ENCODE assay signal across 8 cellular contexts in genomic region chr16:27237229-27238015, GRCh38. TPM values are rescaled to one million over a fixed set of nuclear protein-coding genes. Genes with fewer than 3 reads are reported as not detected.
DNase-seq lines count a peak whose midpoint lies in the region; ATAC-seq and TF ChIP-seq lines count a peak whose summit lies in the region.

No MANE protein-coding gene starts in this region.

- TF ChIP-seq CTCF in astrocyte of the cerebellum (IDR thresholded peaks at IDR 0.05; ENCODE audit: low read depth, low read length, missing control alignments) (no peak), foreskin keratinocyte (conservative IDR thresholded peaks at IDR 0.05) (no peak)

- DNase-seq in T-helper 9 cell (peak; percentile 49), astrocyte of the cerebellum (ENCODE audit: low read depth) (peak; percentile 50), foreskin keratinocyte (no peak), RPMI8226 (no peak)
- DNase-seq in stimulated activated effector memory CD8-positive, alpha-beta T cell treated with anti-CD3 and anti-CD28 coated beads, Interleukin-12 subunit alpha, Interleukin-12 subunit beta, amount 100 ng/mL, for 72 hours (ENCODE audit: low spot score in 2 of 2), result peak; percentile 62 to 87

- no peaks in the 10 kb centered on the region for H3K27me3 ChIP-seq in muscle layer of colon (ENCODE audit: control insufficient read depth in 1 of 2, insufficient read depth in 2 of 2, low read length in 2 of 2)
- H3K27me3 ChIP-seq in foreskin keratinocyte, result no peaks in the 10 kb centered on the region

- peaks cover 33% of the 10 kb centered on the region for H3K36me3 Mint-ChIP-seq in stimulated activated effector memory CD8-positive, alpha-beta T cell treated with anti-CD3 and anti-CD28 coated beads, Interleukin-12 subunit alpha, Interleukin-12 subunit beta, amount 100 ng/mL, for 72 hours

- H3K4me1 ChIP-seq in muscle layer of colon (ENCODE audit: insufficient read depth, low read length) (peaks cover 41% of the 10 kb centered on the region), foreskin keratinocyte (peaks cover 7% of the 10 kb centered on the region)

- peaks cover 73% of the 10 kb centered on the region for H3K4me1 Mint-ChIP-seq in stimulated activated effector memory CD8-positive, alpha-beta T cell treated with anti-CD3 and anti-CD28 coated beads, Interleukin-12 subunit alpha, Interleukin-12 subunit beta, amount 100 ng/mL, for 72 hours

- H3K27ac ChIP-seq in muscle layer of colon (ENCODE audit: low read depth, low read length), result peak overlapping the region; percentile 25
- H3K27ac ChIP-seq in foreskin keratinocyte, result no peak overlapping the region

- H3K9ac ChIP-seq in muscle layer of colon (ENCODE audit: low read length), result no peak overlapping the region

- in situ Hi-C loops in astrocyte of the cerebellum (cut with HindIII; ENCODE audit: low sequenced_read_pairs), result no loop called here

- H3K4me3 ChIP-seq in astrocyte of the cerebellum (ENCODE audit: low read depth, low read length) (no peak overlapping the region), muscle layer of colon (ENCODE audit: low read depth in 1 of 2, low read length in 2 of 2) (no peak overlapping the region)

- peak overlapping the region; percentile 94 for H3K27ac Mint-ChIP-seq in stimulated activated effector memory CD8-positive, alpha-beta T cell treated with anti-CD3 and anti-CD28 coated beads, Interleukin-12 subunit alpha, Interleukin-12 subunit beta, amount 100 ng/mL, for 72 hours

- H3K36me3 ChIP-seq in muscle layer of colon (ENCODE audit: insufficient read depth, low read length), result peaks cover 19% of the 10 kb centered on the region

- no peaks in the 10 kb centered on the region for H3K9me3 Mint-ChIP-seq in stimulated activated effector memory CD8-positive, alpha-beta T cell treated with anti-CD3 and anti-CD28 coated beads, Interleukin-12 subunit alpha, Interleukin-12 subunit beta, amount 100 ng/mL, for 72 hours

- H3K4me3 Mint-ChIP-seq in stimulated activated effector memory CD8-positive, alpha-beta T cell treated with anti-CD3 and anti-CD28 coated beads, Interleukin-12 subunit alpha, Interleukin-12 subunit beta, amount 100 ng/mL, for 72 hours, result peak overlapping the region; percentile 71

- peak; percentile 76 for ATAC-seq in GM18909 (IDR thresholded peaks at IDR 0.05; ENCODE audit: poor library complexity, unreplicated experiment)
- peak; percentile 50 for ATAC-seq in HG03045 (IDR thresholded peaks at IDR 0.05; ENCODE audit: unreplicated experiment)
- peak; percentile 88 for ATAC-seq in stimulated activated effector memory CD8-positive, alpha-beta T cell treated with anti-CD3 and anti-CD28 coated beads, Interleukin-12 subunit alpha, Interleukin-12 subunit beta, amount 100 ng/mL, for 72 hours
- no peak for ATAC-seq in foreskin keratinocyte

- H3K9me3 ChIP-seq in muscle layer of colon (ENCODE audit: low read length), result no peaks in the 10 kb centered on the region

RNA-seq across cellular contexts. Expression of gene NSMCE1, which starts 31.1 kb away (rescaled TPM):
- 65.4 and 68.7 TPM in 2 replicates for total RNA-seq in foreskin keratinocyte
- polyA plus RNA-seq in foreskin keratinocyte, result 88.8 and 91.5 TPM in 2 replicates

RNA-seq across cellular contexts. Expression of gene KDM8, which starts 34.1 kb away (rescaled TPM):
- 1.8 and 2.6 TPM in 2 replicates for total RNA-seq in foreskin keratinocyte
- polyA plus RNA-seq in foreskin keratinocyte, result 1.8 TPM in 2 replicates

Comparison
In these comparisons a context has a peak if more than half of its experiments do, and no peak if none do; other contexts are left out.
1. DNase-seq: peak in T-helper 9 cell (single experiment), astrocyte of the cerebellum (single experiment) and stimulated activated effector memory CD8-positive, alpha-beta T cell treated with anti-CD3 and anti-CD28 coated beads, Interleukin-12 subunit alpha, Interleukin-12 subunit beta, amount 100 ng/mL, for 72 hours (2 of 2); none in foreskin keratinocyte (0 of 2) and RPMI8226 (single experiment).